In genomic region chr9:133335924-133336811, GRCh38 we compare ENCODE assay signal across 8 cellular contexts. TPM values are rescaled to one million over a fixed set of nuclear protein-coding genes. Genes with fewer than 3 reads are reported as not detected.
DNase-seq lines count a peak whose midpoint lies in the region; ATAC-seq and TF ChIP-seq lines count a peak whose summit lies in the region.

SURF6 (minus strand) TSS chr9:133336188; CDS start chr9:133336132, 56 bp downstream.

- ATAC-seq in natural killer cell treated with Interleukin-12 subunit alpha and Interleukin-12 subunit beta and Interleukin-15 and Interleukin-18, amount 100 ng/mL, for 72 hours: peak; percentile 97

- H3K9ac ChIP-seq in ES-I3 (ENCODE audit: low read depth, low read length) (peak within 1 kb of the TSS; percentile 78), MM.1S (ENCODE audit: low read length) (peak within 1 kb of the TSS; percentile 77)

- H3K4me3 ChIP-seq in MM.1S (ENCODE audit: low read length): peak within 1 kb of the TSS; percentile 100

- H3K27me3 Mint-ChIP-seq in natural killer cell treated with Interleukin-12 subunit alpha and Interleukin-12 subunit beta and Interleukin-15 and Interleukin-18, amount 100 ng/mL, for 72 hours: no peaks in the 10 kb centered on the region

- H3K9me2 ChIP-seq in MM.1S (replicated peaks; ENCODE audit: insufficient read depth, low read length): no peaks in the 10 kb centered on the region

- no peak for TF ChIP-seq CTCF in MM.1S (IDR thresholded peaks at IDR 0.05; ENCODE audit: low read length)

- H2AFZ ChIP-seq in MM.1S (ENCODE audit: low read length): peak within 1 kb of the TSS; percentile 98

- no peaks in the 10 kb centered on the region for H3K9me3 ChIP-seq in ES-I3 (ENCODE audit: control insufficient read depth, insufficient read depth, low read length)
- H3K9me3 ChIP-seq in MM.1S (replicated peaks; ENCODE audit: insufficient read depth, low read length): no peaks in the 10 kb centered on the region

- peaks cover 19% of the 10 kb centered on the region for H3K79me2 ChIP-seq in MM.1S (ENCODE audit: low read length)

- H3K9me3 Mint-ChIP-seq in natural killer cell treated with Interleukin-12 subunit alpha and Interleukin-12 subunit beta and Interleukin-15 and Interleukin-18, amount 100 ng/mL, for 72 hours: no peaks in the 10 kb centered on the region

- peaks cover 6% of the 10 kb centered on the region for H3K36me3 Mint-ChIP-seq in natural killer cell treated with Interleukin-12 subunit alpha and Interleukin-12 subunit beta and Interleukin-15 and Interleukin-18, amount 100 ng/mL, for 72 hours

- H3K4me3 Mint-ChIP-seq in natural killer cell treated with Interleukin-12 subunit alpha and Interleukin-12 subunit beta and Interleukin-15 and Interleukin-18, amount 100 ng/mL, for 72 hours: peak within 1 kb of the TSS; percentile 87

- H3K27me3 ChIP-seq in MM.1S (replicated peaks; ENCODE audit: insufficient read depth, low read length): no peaks in the 10 kb centered on the region

- H3K36me3 ChIP-seq in ES-I3 (ENCODE audit: insufficient read depth, low read length) (peaks cover 20% of the 10 kb centered on the region), MM.1S (replicated peaks; ENCODE audit: insufficient read depth, low read length) (peaks cover 13% of the 10 kb centered on the region)

- H3K27ac ChIP-seq in MM.1S (ENCODE audit: low read length): peak within 1 kb of the TSS; percentile 53; the same call in 1 of the 2 replicates

- peak within 1 kb of the TSS; percentile 87 for H3K4me2 ChIP-seq in MM.1S (ENCODE audit: low read depth, low read length)

- H3K4me1 ChIP-seq in ES-I3 (ENCODE audit: insufficient read depth, low read length) (peaks cover 9% of the 10 kb centered on the region; the same call in 1 of the 2 replicates), MM.1S (ENCODE audit: low read length) (0 out of 2 replicates have a peak, but pooled peaks cover 4% of the 10 kb centered on the region)

- peak within 1 kb of the TSS; percentile 82 to 85 for H3K27ac Mint-ChIP-seq in natural killer cell treated with Interleukin-12 subunit alpha and Interleukin-12 subunit beta and Interleukin-15 and Interleukin-18, amount 100 ng/mL, for 72 hours

- no peaks in the 10 kb centered on the region for H4K20me1 ChIP-seq in MM.1S (ENCODE audit: insufficient read depth, low read length)

- H3F3A ChIP-seq in MM.1S (ENCODE audit: insufficient read depth, low read length): peaks cover 10% of the 10 kb centered on the region; the same call in 1 of the 2 replicates

- peaks cover 38 to 47% of the 10 kb centered on the region in 2 donors for H3K4me1 Mint-ChIP-seq in natural killer cell treated with Interleukin-12 subunit alpha and Interleukin-12 subunit beta and Interleukin-15 and Interleukin-18, amount 100 ng/mL, for 72 hours (ENCODE audit: low read depth in 2 of 2)

- peak; percentile 90 for DNase-seq in HCEC 1CT
- DNase-seq in MM.1S: peak; percentile 95
- peak; percentile 90 to 94 for DNase-seq in SHP77 (lab: John Stamatoyannopoulos, UW)
- peak; percentile 92 for DNase-seq in activated T-helper 9 cell treated with anti-CD3 and anti-CD28 coated beads, Interleukin-2, amount 50 U/mL, for 16 hours (ENCODE audit: low read depth)
- DNase-seq in fibroblast of peridontal ligament (ENCODE audit: extremely low read depth): peak; percentile 75
- DNase-seq in natural killer cell treated with Interleukin-12 subunit alpha and Interleukin-12 subunit beta and Interleukin-15 and Interleukin-18, amount 100 ng/mL, for 72 hours (ENCODE audit: low spot score): peak; percentile 95
- peak; percentile 88 to 93 (median 90) for DNase-seq in stimulated activated naive CD4-positive, alpha-beta T cell (lab: John Stamatoyannopoulos, UW)

RNA-seq across cellular contexts. Expression of gene SURF6, which starts in this region (rescaled TPM):
- 10 to 100 TPM; 11.5 to 23.9 TPM for total RNA-seq in natural killer cell treated with Interleukin-12 subunit alpha and Interleukin-12 subunit beta and Interleukin-15 and Interleukin-18, amount 100 ng/mL, for 72 hours

Comparison
In these comparisons a context has a peak if more than half of its experiments do, and no peak if none do; other contexts are left out.
1. Peak in every context shown above with its lines: DNase-seq, ATAC-seq, H3K4me3 ChIP-seq and H3K27ac ChIP-seq.